In the genomic region with DNA sequence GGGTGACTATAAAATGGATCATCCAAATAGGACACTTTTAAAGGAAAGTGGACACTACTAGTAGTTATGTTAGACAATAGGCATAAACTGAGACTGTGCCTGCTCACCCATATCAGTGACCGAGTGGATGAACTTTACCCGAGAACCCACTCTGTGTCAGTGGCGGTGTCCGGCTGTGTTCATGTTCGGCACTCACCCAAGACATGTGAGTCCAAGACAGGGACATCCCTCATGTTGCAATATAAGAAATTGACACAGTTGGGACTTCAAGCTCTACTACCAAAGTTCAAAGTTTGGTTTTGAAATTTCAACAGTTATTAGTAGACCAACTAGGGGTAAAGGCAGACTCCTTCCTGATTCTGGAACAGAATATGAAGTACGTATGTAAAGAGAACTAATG, we compare ENCODE assay signal across 1 cellular context.
TF ChIP-seq lines count a peak whose summit lies in the region.

No MANE protein-coding gene starts in this region.

TF ChIP-seq in IMR-90, 13 proteins besides CTCF, POLR2A, EP300 and RAD21:
- TF ChIP-seq, protein P1, sequence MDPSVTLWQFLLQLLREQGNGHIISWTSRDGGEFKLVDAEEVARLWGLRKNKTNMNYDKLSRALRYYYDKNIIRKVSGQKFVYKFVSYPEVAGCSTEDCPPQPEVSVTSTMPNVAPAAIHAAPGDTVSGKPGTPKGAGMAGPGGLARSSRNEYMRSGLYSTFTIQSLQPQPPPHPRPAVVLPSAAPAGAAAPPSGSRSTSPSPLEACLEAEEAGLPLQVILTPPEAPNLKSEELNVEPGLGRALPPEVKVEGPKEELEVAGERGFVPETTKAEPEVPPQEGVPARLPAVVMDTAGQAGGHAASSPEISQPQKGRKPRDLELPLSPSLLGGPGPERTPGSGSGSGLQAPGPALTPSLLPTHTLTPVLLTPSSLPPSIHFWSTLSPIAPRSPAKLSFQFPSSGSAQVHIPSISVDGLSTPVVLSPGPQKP (IDR thresholded peaks at IDR 0.05; ENCODE audit: borderline replicate concordance, low read depth, low read length): no peak
- TF ChIP-seq MAFK (IDR thresholded peaks at IDR 0.05; ENCODE audit: low read depth, low read length) (no peak), BHLHE40 (IDR thresholded peaks at IDR 0.05; ENCODE audit: low read depth, low read length) (no peak), RCOR1 (IDR thresholded peaks at IDR 0.05; ENCODE audit: insufficient replicate concordance, low read length) (no peak), NFE2L2 (IDR thresholded peaks at IDR 0.05; ENCODE audit: low read depth, low read length) (no peak), RFX5 (IDR thresholded peaks at IDR 0.05; ENCODE audit: low read depth, low read length) (no peak), SMC3 (IDR thresholded peaks at IDR 0.05; ENCODE audit: low read depth, low read length) (no peak), CEBPB (IDR thresholded peaks at IDR 0.05; ENCODE audit: low read depth, low read length) (no peak), CHD1 (IDR thresholded peaks at IDR 0.05; ENCODE audit: low read depth, low read length) (no peak), FOS (IDR thresholded peaks at IDR 0.05; ENCODE audit: low read depth, low read length) (no peak), MAZ (IDR thresholded peaks at IDR 0.05; ENCODE audit: borderline replicate concordance, low read depth, low read length) (no peak), MXI1 (IDR thresholded peaks at IDR 0.05; ENCODE audit: borderline replicate concordance, low read depth, low read length) (no peak)
- TF ChIP-seq, protein P2, sequence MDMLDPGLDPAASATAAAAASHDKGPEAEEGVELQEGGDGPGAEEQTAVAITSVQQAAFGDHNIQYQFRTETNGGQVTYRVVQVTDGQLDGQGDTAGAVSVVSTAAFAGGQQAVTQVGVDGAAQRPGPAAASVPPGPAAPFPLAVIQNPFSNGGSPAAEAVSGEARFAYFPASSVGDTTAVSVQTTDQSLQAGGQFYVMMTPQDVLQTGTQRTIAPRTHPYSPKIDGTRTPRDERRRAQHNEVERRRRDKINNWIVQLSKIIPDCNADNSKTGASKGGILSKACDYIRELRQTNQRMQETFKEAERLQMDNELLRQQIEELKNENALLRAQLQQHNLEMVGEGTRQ (IDR thresholded peaks at IDR 0.05; ENCODE audit: low read depth, low read length): no peak
